Comparison of ENCODE assay signal across 8 cellular contexts in genomic region chr1:9867408-9868243, GRCh38. TPM values are rescaled to one million over a fixed set of nuclear protein-coding genes. Genes with fewer than 3 reads are reported as not detected.
DNase-seq lines count a peak whose midpoint lies in the region; ATAC-seq and TF ChIP-seq lines count a peak whose summit lies in the region.

No MANE protein-coding gene starts in this region.

- in situ Hi-C loops in ACHN (cut with HindIII; ENCODE audit: low pct_ligation_motif_present, low pct_unique_long_range_greater_than_20kb, low sequenced_read_pairs) (no loop called here), SK-MEL-5 (cut with HindIII; ENCODE audit: low pct_unique_long_range_greater_than_20kb, low sequenced_read_pairs) (no loop called here)

- TF ChIP-seq POLR2A in GM18505 (IDR thresholded peaks at IDR 0.05; ENCODE audit: borderline replicate concordance, extremely low read depth, insufficient read depth, insufficient read length), result no peak

- TF ChIP-seq CTCF in LNCAP (IDR thresholded peaks at IDR 0.05), result peak; percentile 96

- DNase-seq in ACHN (peak; percentile 66), SK-MEL-5 (ENCODE audit: low read depth, low spot score) (peak; percentile 67), glomerular visceral epithelial cell (ENCODE audit: extremely low spot score) (peak; percentile 76), pons (ENCODE audit: low spot score) (peak; percentile 55), ureter (ENCODE audit: low spot score) (peak; percentile 87)
- peak; percentile 77 to 91 (median 88) for DNase-seq in activated naive CD4-positive, alpha-beta T cell (lab: John Stamatoyannopoulos, UW)

- ATAC-seq in GM18505 (IDR thresholded peaks at IDR 0.05; ENCODE audit: unreplicated experiment), result peak; percentile 54

RNA-seq across cellular contexts. Expression of gene CTNNBIP1, which starts 42.4 kb away (rescaled TPM):
- 27.1 and 38.3 TPM in 2 replicates for total RNA-seq in SK-MEL-5 (2014; rRNA removed; shearing (Covaris generic))
- polyA plus RNA-seq in SK-MEL-5 (2015; cell fraction: cytosol; rRNA removed), result 41.4 and 41.7 TPM in 2 replicates
- polyA plus RNA-seq in SK-MEL-5 (2015; cell fraction: nucleus; rRNA removed), result 9.6 and 13.6 TPM in 2 replicates
- 28.4 TPM for total RNA-seq in ureter

RNA-seq across cellular contexts. Expression of gene CLSTN1, which starts 43.9 kb away (rescaled TPM):
- 38.5 and 44.7 TPM in 2 replicates for total RNA-seq in SK-MEL-5 (2014; rRNA removed; shearing (Covaris generic))
- 75.8 and 96.1 TPM in 2 replicates for polyA plus RNA-seq in SK-MEL-5 (2015; cell fraction: cytosol; rRNA removed)
- polyA plus RNA-seq in SK-MEL-5 (2015; cell fraction: nucleus; rRNA removed), result 17.8 and 20.8 TPM in 2 replicates
- total RNA-seq in ureter, result 75.0 TPM

Comparison
In these comparisons a context has a peak if more than half of its experiments do, and no peak if none do; other contexts are left out.
1. Peak in every context shown above with its lines: DNase-seq and ATAC-seq.